ENCODE assay signal across 8 cellular contexts in genomic region chr12:130873106-130873795, GRCh38. TPM values are rescaled to one million over a fixed set of nuclear protein-coding genes. Genes with fewer than 3 reads are reported as not detected.
A peak's percentile ranks its signal among the peaks of the same experiment; 100 is the strongest.
DNase-seq lines count a peak whose midpoint lies in the region; ATAC-seq and TF ChIP-seq lines count a peak whose summit lies in the region.

No MANE protein-coding gene starts in this region.

- H3K27me3 ChIP-seq in sigmoid colon, result no peaks in the 10 kb centered on the region

- no peak for ATAC-seq in GM18511 (IDR thresholded peaks at IDR 0.05; ENCODE audit: unreplicated experiment)

- DNase-seq in GM12865 (ENCODE audit: low read depth) (no peak), SK-N-MC (ENCODE audit: low read depth, low spot score) (no peak), fibroblast of pulmonary artery (ENCODE audit: low read depth) (no peak), sigmoid colon (no peak), retina (no peak), COR-L47 (lab: John Stamatoyannopoulos, UW) (no peak)
- no peak for DNase-seq in stimulated activated CD4-positive, alpha-beta T cell treated with anti-CD3 and anti-CD28 coated beads, Interleukin-15, amount 100 ng/mL, for 24 hours

- no peaks in the 10 kb centered on the region for H3K9me3 ChIP-seq in SK-N-MC (ENCODE audit: low read depth, low read length)
- H3K9me3 ChIP-seq in sigmoid colon, result no peaks in the 10 kb centered on the region

- H3K36me3 ChIP-seq in SK-N-MC (ENCODE audit: insufficient read depth, low read length) (peaks cover 50% of the 10 kb centered on the region), sigmoid colon (peaks cover 20 to 49% (median 26%) of the 10 kb centered on the region in 4 donors)

- TF ChIP-seq CTCF in GM12865 (IDR thresholded peaks at IDR 0.05; ENCODE audit: insufficient read depth, low read depth, low read length, missing control alignments) (no peak), fibroblast of pulmonary artery (IDR thresholded peaks at IDR 0.05; ENCODE audit: low read length, missing control alignments) (no peak), sigmoid colon (IDR thresholded peaks at IDR 0.05) (no peak)

- peak overlapping the region; percentile 77 for H3K27ac ChIP-seq in SK-N-MC
- H3K27ac ChIP-seq in sigmoid colon, result peak overlapping the region in 1 of 4 donors; percentile 93

- no peak for TF ChIP-seq POLR2A in sigmoid colon (IDR thresholded peaks at IDR 0.05)

- peak overlapping the region; percentile 99 for H3K9ac ChIP-seq in SK-N-MC (ENCODE audit: insufficient read length)

- no peak for TF ChIP-seq EP300 in sigmoid colon (IDR thresholded peaks at IDR 0.05)

- peaks cover 2 to 33% (median 26%) of the 10 kb centered on the region in 4 donors for H3K4me1 ChIP-seq in sigmoid colon

- 40 to 51% methylated on average over 4 of the region's 4 CpGs for WGBS in sigmoid colon, 2 donors

- intact Hi-C loops in sigmoid colon (cut with DNase I), result loop anchor here (5.0 kb wide), 2 partner anchors 79 to 1074 kb away; partner anchors contain the start of genes ADGRD1 and EP400

- peak overlapping the region; percentile 96 for H3K4me3 ChIP-seq in GM12865 (ENCODE audit: low read depth, low read length)
- peak overlapping the region; percentile 93 for H3K4me3 ChIP-seq in SK-N-MC
- peak overlapping the region; percentile 74 for H3K4me3 ChIP-seq in fibroblast of pulmonary artery (replicated peaks; ENCODE audit: low read depth, low read length)
- peak overlapping the region; percentile 55 to 99 (median 98) for H3K4me3 ChIP-seq in sigmoid colon

RNA-seq across cellular contexts. Expression of gene RAN, which starts 1.4 kb away (rescaled TPM):
- 100 to 1,000 TPM; 160 to 186 (median 180) TPM for total RNA-seq in sigmoid colon
- polyA plus RNA-seq in sigmoid colon, result 100 to 1,000 TPM; 258 to 509 (median 321) TPM

RNA-seq across cellular contexts. Expression of gene STX2, which starts 34.2 kb away (rescaled TPM):
- total RNA-seq in sigmoid colon, result 10 to 100 TPM; 39.2 to 61.2 (median 44.2) TPM
- 1 to 10 TPM; 2.8 to 5.9 (median 3.6) TPM for polyA plus RNA-seq in sigmoid colon
